In the genomic region with DNA sequence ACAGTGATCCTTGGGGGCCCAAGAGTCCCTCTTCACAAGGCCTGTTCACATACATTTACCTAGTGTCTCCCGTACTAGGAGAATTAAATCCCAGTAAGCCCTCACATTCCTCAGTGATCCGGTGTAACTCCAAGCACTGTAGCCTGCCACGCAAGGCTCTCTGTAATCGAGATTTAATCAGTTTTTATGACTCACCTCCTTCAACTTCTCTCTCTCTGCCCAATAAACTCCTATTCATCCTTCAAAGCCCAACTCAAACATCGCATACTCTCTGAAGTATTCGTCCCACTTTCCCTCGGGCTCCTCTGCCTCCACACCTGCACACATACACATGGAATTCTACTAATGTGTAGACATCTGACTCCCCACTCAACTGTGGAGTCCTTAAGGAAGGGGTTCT, we compare ENCODE assay signal across 1 cellular context.
A peak's percentile ranks its signal among the peaks of the same experiment; 100 is the strongest.
TF ChIP-seq lines count a peak whose summit lies in the region.

No MANE protein-coding gene starts in this region.

TF ChIP-seq in HEK293, 187 proteins besides CTCF, POLR2A, EP300 and RAD21 (continued from another document):
- TF ChIP-seq ZFP3 (tag by site-specific recombination; IDR thresholded peaks at IDR 0.05; ENCODE audit: low read depth) (peak; percentile 94), BCL11A (tag by site-specific recombination; IDR thresholded peaks at IDR 0.05; ENCODE audit: low read depth) (0 out of 2 replicates have a peak, but pooled peaks have one; percentile 18), ZNF843 (tag by site-specific recombination; IDR thresholded peaks at IDR 0.05) (0 out of 2 replicates have a peak, but pooled peaks have one; percentile 39), ZNF175 (tag by site-specific recombination; IDR thresholded peaks at IDR 0.05) (no peak), ZNF24 (tag by site-specific recombination; IDR thresholded peaks at IDR 0.05) (no peak), SP7 (tag by site-specific recombination; IDR thresholded peaks at IDR 0.05) (peak; percentile 46; the same call in 1 of the 2 replicates), ZNF792 (tag by site-specific recombination; IDR thresholded peaks at IDR 0.05) (no peak), OSR2 (tag by site-specific recombination; IDR thresholded peaks at IDR 0.05) (0 out of 2 replicates have a peak, but pooled peaks have one; percentile 41)
- TF ChIP-seq, protein P1, sequence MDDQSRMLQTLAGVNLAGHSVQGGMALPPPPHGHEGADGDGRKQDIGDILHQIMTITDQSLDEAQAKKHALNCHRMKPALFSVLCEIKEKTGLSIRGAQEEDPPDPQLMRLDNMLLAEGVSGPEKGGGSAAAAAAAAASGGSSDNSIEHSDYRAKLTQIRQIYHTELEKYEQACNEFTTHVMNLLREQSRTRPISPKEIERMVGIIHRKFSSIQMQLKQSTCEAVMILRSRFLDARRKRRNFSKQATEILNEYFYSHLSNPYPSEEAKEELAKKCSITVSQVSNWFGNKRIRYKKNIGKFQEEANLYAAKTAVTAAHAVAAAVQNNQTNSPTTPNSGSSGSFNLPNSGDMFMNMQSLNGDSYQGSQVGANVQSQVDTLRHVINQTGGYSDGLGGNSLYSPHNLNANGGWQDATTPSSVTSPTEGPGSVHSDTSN (CRISPR knock-in tag; IDR thresholded peaks at IDR 0.05): no peak
